Comparison of ENCODE assay signal across 8 cellular contexts in genomic region chr10:51699145-51699474, GRCh38. TPM values are rescaled to one million over a fixed set of nuclear protein-coding genes. Genes with fewer than 3 reads are reported as not detected.
DNase-seq lines count a peak whose midpoint lies in the region; ATAC-seq and TF ChIP-seq lines count a peak whose summit lies in the region.

No MANE protein-coding gene starts in this region.

- ATAC-seq in GM18909 (IDR thresholded peaks at IDR 0.05; ENCODE audit: poor library complexity, unreplicated experiment) (peak; percentile 33), HG02840 (IDR thresholded peaks at IDR 0.05; ENCODE audit: low FRiP score, unreplicated experiment) (peak; percentile 31), RWPE2 (ENCODE audit: low read depth) (peak; percentile 51)

- TF ChIP-seq CTCF in RWPE2 (IDR thresholded peaks at IDR 0.05; ENCODE audit: poor library complexity, severe bottlenecking), result no peak
- TF ChIP-seq CTCF in neutrophil (IDR thresholded peaks at IDR 0.05), result no peak

- peak overlapping the region; percentile 49 for H3K4me3 ChIP-seq in RWPE2 (ENCODE audit: severe bottlenecking)
- peak overlapping the region; percentile 73 to 94 for H3K4me3 ChIP-seq in esophagus (ENCODE audit: low read depth in 1 of 2, low read length in 2 of 2)
- peak overlapping the region; percentile 72 to 99 for H3K4me3 ChIP-seq in neutrophil (ENCODE audit: low read depth in 1 of 2, low read length in 1 of 2)

- H3K9me3 ChIP-seq in RWPE2 (ENCODE audit: severe bottlenecking) (no peaks in the 10 kb centered on the region), esophagus (ENCODE audit: control insufficient read depth in 2 of 2, insufficient read depth in 1 of 2, low read depth in 1 of 2, low read length in 1 of 2) (no peaks in the 10 kb centered on the region), neutrophil (no peaks in the 10 kb centered on the region)

- H3K36me3 ChIP-seq in RWPE2 (ENCODE audit: low read depth) (peaks cover 33% of the 10 kb centered on the region), esophagus (ENCODE audit: control insufficient read depth in 2 of 2, insufficient read depth in 2 of 2, low read length in 1 of 2) (peaks cover 0 to 6% of the 10 kb centered on the region in 2 donors), neutrophil (no peaks in the 10 kb centered on the region)

- H3K27ac ChIP-seq in RWPE2 (ENCODE audit: poor library complexity, severe bottlenecking) (peak overlapping the region; percentile 70), esophagus (ENCODE audit: low read depth in 2 of 2, low read length in 1 of 2) (peak overlapping the region; percentile 95), neutrophil (peak overlapping the region; percentile 83)

- H3K27me3 ChIP-seq in RWPE2 (ENCODE audit: insufficient read depth, poor library complexity, severe bottlenecking) (no peaks in the 10 kb centered on the region), esophagus (ENCODE audit: control insufficient read depth in 1 of 2, insufficient read depth in 2 of 2, low read length in 2 of 2) (no peaks in the 10 kb centered on the region), neutrophil (peaks cover 9% of the 10 kb centered on the region)

- peaks cover 10% of the 10 kb centered on the region for H3K4me1 ChIP-seq in RWPE2 (ENCODE audit: insufficient read depth, poor library complexity, severe bottlenecking)
- H3K4me1 ChIP-seq in esophagus (ENCODE audit: control insufficient read depth in 2 of 2, insufficient read depth in 2 of 2, low read length in 1 of 2), result peaks cover 10 to 15% of the 10 kb centered on the region in 2 donors
- peaks cover 39 to 40% of the 10 kb centered on the region in 2 experiments for H3K4me1 ChIP-seq in neutrophil (ENCODE audit: control insufficient read depth in 1 of 2, insufficient read depth in 1 of 2, low read depth in 1 of 2, low read length in 1 of 2)

- no peak for DNase-seq in RWPE2 (ENCODE audit: low spot score)
- no peak for DNase-seq in NCI-H2196 treated with DMSO at 0.1 percent for 48 hours (lab: John Stamatoyannopoulos, UW; ENCODE audit: unreplicated experiment)
- no peak for DNase-seq in SHP77 (lab: John Stamatoyannopoulos, UW)
- no peak for DNase-seq in stimulated activated CD4-positive, alpha-beta T cell treated with anti-CD3 and anti-CD28 coated beads, Interleukin-2, amount 100 ng/mL, for 48 hours

- WGBS in esophagus, 2 donors, result 0 to 1% methylated on average over 14 of the region's 14 CpGs

RNA-seq across cellular contexts. Expression of gene CSTF2T, which starts 0.3 kb away (rescaled TPM):
- 1 to 10 TPM; 4.7 to 7.3 TPM for polyA plus RNA-seq in esophagus
